ENCODE assay signal across 17 cellular contexts in the genomic region with DNA sequence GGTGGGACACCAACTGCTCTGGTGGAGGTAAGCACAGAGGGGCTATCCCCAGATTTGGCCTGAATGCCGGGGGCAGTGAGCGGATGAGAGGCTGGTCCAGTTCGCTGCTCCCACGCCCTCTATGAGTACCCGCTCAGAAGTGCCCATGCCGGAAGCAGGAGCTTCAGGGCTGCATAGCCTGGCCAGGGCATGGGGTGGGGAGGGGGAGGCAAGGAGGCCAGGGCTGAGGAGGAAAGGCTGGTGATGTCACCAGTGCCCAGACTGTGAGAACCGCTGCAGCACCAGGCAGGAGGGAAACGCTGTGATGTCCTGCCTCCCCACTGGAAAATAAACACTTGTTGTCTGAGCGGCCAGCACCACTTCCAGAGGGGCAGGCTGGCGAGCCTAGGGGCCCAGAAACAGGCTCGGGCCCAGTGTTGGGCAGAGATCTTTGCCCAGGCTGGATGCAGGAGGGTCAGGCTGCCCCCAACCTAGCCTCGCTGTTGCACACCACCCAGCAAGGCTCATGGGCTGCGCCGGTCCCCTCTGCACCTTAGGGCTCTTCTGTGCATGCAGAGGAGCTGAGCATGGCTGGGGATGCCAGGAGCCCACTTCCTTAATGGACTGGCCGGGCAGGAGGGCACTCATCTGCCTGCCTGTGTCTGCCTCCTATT. TPM values are rescaled to one million over a fixed set of nuclear protein-coding genes. Genes with fewer than 3 reads are reported as not detected.
DNase-seq lines count a peak whose midpoint lies in the region; ATAC-seq, FAIRE-seq and TF ChIP-seq lines count a peak whose summit lies in the region.
"Had no signal": no experiment of that assay in that cellular context is flagged by ENCODE, and none has a peak within 500 bp of the region (broad histone marks: within the 10 kb centered on the region; RNA-seq: fewer than 3 reads in every experiment).

No MANE protein-coding gene starts in this region.

- FAIRE-seq in K562 (lab: Jason Lieb, UNC) (no peak), HepG2 (lab: Jason Lieb, UNC) (no peak)
- FAIRE-seq: bronchial epithelial cell, GM12891 had no signal

- no peak for ATAC-seq in K562
- ATAC-seq in HepG2: peak; percentile 31
- no peak for ATAC-seq in HG03196 (IDR thresholded peaks at IDR 0.05; ENCODE audit: unreplicated experiment)
- ATAC-seq in GM18502 (IDR thresholded peaks at IDR 0.05; ENCODE audit: poor library complexity, unreplicated experiment): no peak
- ATAC-seq: CD8-positive, alpha-beta T cell had no signal

- intact Hi-C loops in K562 (cut with micrococcal nuclease) (no loop called here), HepG2 (cut with micrococcal nuclease; ENCODE audit: unreplicated experiment) (no loop called here)

- no peaks in the 10 kb centered on the region for H3K9me3 ChIP-seq in K562 (replicated peaks; ENCODE audit: control insufficient read depth, insufficient read depth, low read depth, low read length)
- H3K9me3 ChIP-seq in HepG2 (ENCODE audit: low read length): no peaks in the 10 kb centered on the region
- no peaks in the 10 kb centered on the region for H3K9me3 ChIP-seq in tibial nerve
- H3K9me3 ChIP-seq: MG63, thoracic aorta had no signal

- TF ChIP-seq RAD21 in K562 (CRISPR knock-in tag; conservative IDR thresholded peaks at IDR 0.05 in 1 of 2, IDR thresholded peaks at IDR 0.05 in 1 of 2) (no peak), HepG2 (CRISPR knock-in tag; IDR thresholded peaks at IDR 0.05) (no peak)

- H3K36me3 ChIP-seq in K562 (ENCODE audit: control insufficient read depth, insufficient read depth, low read length): no peaks in the 10 kb centered on the region
- no peaks in the 10 kb centered on the region for H3K36me3 ChIP-seq in HepG2 (replicated peaks in 1 of 2; ENCODE audit: control insufficient read depth in 1 of 2, insufficient read depth in 2 of 2, low read length in 2 of 2)
- no peaks in the 10 kb centered on the region for H3K36me3 ChIP-seq in tibial nerve
- H3K36me3 ChIP-seq: MG63, thoracic aorta had no signal

- no peaks in the 10 kb centered on the region for H3K79me2 ChIP-seq in K562 (ENCODE audit: control insufficient read depth, insufficient read depth, low read length)
- H3K79me2 ChIP-seq in HepG2 (ENCODE audit: insufficient read depth, low read length): no peaks in the 10 kb centered on the region

- H2AFZ ChIP-seq in K562 (ENCODE audit: low read depth, low read length) (peak overlapping the region; percentile 58; the same call in 1 of the 2 replicates), HepG2 (ENCODE audit: low read length) (no peak overlapping the region)

- peak; percentile 41 for DNase-seq in NCI-H146 (lab: John Stamatoyannopoulos, UW)
- DNase-seq in NCI-H146 treated with DMSO at 0.1 percent for 48 hours (lab: John Stamatoyannopoulos, UW; ENCODE audit: unreplicated experiment): no peak
- no peak for DNase-seq in K562 (ENCODE audit: extremely low read depth in 1 of 4, low spot score in 3 of 4)
- DNase-seq in HepG2 (ENCODE audit: low spot score): no peak
- no peak for DNase-seq in tibial nerve (ENCODE audit: low spot score in 2 of 2)
- no peak for DNase-seq in NCI-H446 (lab: John Stamatoyannopoulos, UW)
- DNase-seq: activated CD4-positive, alpha-beta T cell treated with anti-CD3 and anti-CD28 coated beads for 48 hours; CD8-positive, alpha-beta T cell; H9; MG63; NCI-H2171 treated with DMSO at 0.1 percent for 48 hours had no signal

- BruUV-seq in K562 (replicated peaks; lab: Mats Ljungman, UMichigan) (no TSS peak), HepG2 (replicated peaks; lab: Mats Ljungman, UMichigan) (no TSS peak)

- peak overlapping the region in 1 of 2 experiments; percentile 0; a peak in 1 of 4 replicates for H3K9ac ChIP-seq in K562 (ENCODE audit: insufficient read depth in 1 of 2, low read depth in 2 of 2, low read length in 2 of 2)
- peak overlapping the region; percentile 56 for H3K9ac ChIP-seq in HepG2 (ENCODE audit: insufficient read depth, low read depth, low read length)

- in situ Hi-C loops in K562 (cut with MboI) (no loop called here), HepG2 (cut with HindIII; ENCODE audit: extremely low pct_ligation_motif_present, low pct_unique_long_range_greater_than_20kb) (no loop called here)

- POLR2A ChIA-PET in K562 (lab: Yijun Ruan, JAX): no interaction called here
- POLR2A ChIA-PET in HepG2 (lab: Yijun Ruan, JAX): interaction anchor here (0.7 to 2.6 kb wide), 3 partner anchors 10 to 12 kb away, joined by 4 to 10 read pairs (median 4); partner anchors contain the start of gene DLL4

- no peak overlapping the region for H3K4me2 ChIP-seq in K562 (ENCODE audit: insufficient read depth, low read length)
- H3K4me2 ChIP-seq in HepG2 (ENCODE audit: low read depth, low read length): peak overlapping the region; percentile 92

- TF ChIP-seq EP300 in K562 (IDR thresholded peaks at IDR 0.05; ENCODE audit: low read length) (no peak), HepG2 (IDR thresholded peaks at IDR 0.05; ENCODE audit: low read depth in 2 of 2, low read length in 2 of 2) (no peak), HepG2 (CRISPR knock-in tag; IDR thresholded peaks at IDR 0.05; ENCODE audit: borderline replicate concordance) (no peak), tibial nerve (IDR thresholded peaks at IDR 0.05) (no peak)

- H3K4me1 ChIP-seq in K562 (replicated peaks in 1 of 2; ENCODE audit: control insufficient read depth in 2 of 2, insufficient read depth in 2 of 2, low read length in 2 of 2): peaks cover 0 to 28% of the 10 kb centered on the region in 2 experiments; a peak in 3 of 5 replicates
- peaks cover 81% of the 10 kb centered on the region for H3K4me1 ChIP-seq in HepG2 (ENCODE audit: insufficient read depth, low read length)
- peaks cover 0 to 12% (median 2%) of the 10 kb centered on the region in 4 donors for H3K4me1 ChIP-seq in tibial nerve

- CTCF ChIA-PET in K562 (lab: Yijun Ruan, JAX; ENCODE audit: low intra/inter-chr PET ratio): no interaction called here
- CTCF ChIA-PET in HepG2 (lab: Yijun Ruan, JAX; ENCODE audit: low intra/inter-chr PET ratio, low total read pairs): interaction anchor here (1.0 kb wide), 1 partner anchor 12 kb away, joined by 3 read pairs; no protein-coding TSS in a partner anchor

- H3K4me3 ChIP-seq in K562 (no peak overlapping the region), HepG2 (replicated peaks in 1 of 3; ENCODE audit: insufficient read depth in 1 of 3, low read depth in 2 of 3, low read length in 3 of 3) (peak overlapping the region; percentile 20 to 71 (median 54)), tibial nerve (no peak overlapping the region)
- H3K4me3 ChIP-seq: MG63, SK-N-MC, thoracic aorta had no signal

- no peak for TF ChIP-seq POLR2A in K562 (conservative IDR thresholded peaks at IDR 0.05)
- no peak for TF ChIP-seq POLR2A in HepG2 (IDR thresholded peaks at IDR 0.05; ENCODE audit: insufficient read depth in 1 of 2, low read depth in 2 of 2, low read length in 2 of 2)
- no peak for TF ChIP-seq POLR2A in tibial nerve (IDR thresholded peaks at IDR 0.05)

- H3K27me3 ChIP-seq in K562 (ENCODE audit: control insufficient read depth in 2 of 2, insufficient read depth in 2 of 2, low read length in 2 of 2) (no peaks in the 10 kb centered on the region), HepG2 (ENCODE audit: control insufficient read depth in 1 of 2, insufficient read depth in 2 of 2, low read length in 2 of 2) (peaks cover 3 to 36% of the 10 kb centered on the region in 2 experiments; a peak in 3 of 5 replicates), tibial nerve (no peaks in the 10 kb centered on the region)
- H3K27me3 ChIP-seq: MG63 had no signal

- H4K20me1 ChIP-seq in K562 (replicated peaks; ENCODE audit: control insufficient read depth, insufficient read depth, low read length) (no peaks in the 10 kb centered on the region), HepG2 (ENCODE audit: insufficient read depth, low read length) (no peaks in the 10 kb centered on the region)

- H3K27ac ChIP-seq in K562 (ENCODE audit: extremely low read depth, low read depth, low read length) (no peak overlapping the region), HepG2 (ENCODE audit: extremely low read length, insufficient read depth, low read length) (no peak overlapping the region), tibial nerve (peak overlapping the region in 3 of 4 donors; percentile 23 to 59 (median 46))
- H3K27ac ChIP-seq: SK-N-MC, thoracic aorta had no signal

- TF ChIP-seq CTCF in K562 (IDR thresholded peaks at IDR 0.05 in 2 of 3, conservative IDR thresholded peaks at IDR 0.05 in 1 of 3; ENCODE audit: insufficient read depth in 2 of 3, low read depth in 1 of 3, low read length in 3 of 3) (no peak), HepG2 (CRISPR knock-in tag; IDR thresholded peaks at IDR 0.05) (no peak), tibial nerve (IDR thresholded peaks at IDR 0.05) (no peak)

- WGBS in K562 (ENCODE audit: insufficient coverage, low coverage, missing lambda C conversion rate): 40% methylated on average over 15 of the region's 15 CpGs
- WGBS in HepG2 (ENCODE audit: low lambda C conversion rate): 38% methylated on average over 4 of the region's 15 CpGs
- WGBS in tibial nerve, 2 donors: 46 to 48% methylated on average over 14 to 15 of the region's 15 CpGs

- no peaks in the 10 kb centered on the region for H3K9me1 ChIP-seq in K562 (ENCODE audit: control insufficient read depth, insufficient read depth, low read length)

RNA-seq across cellular contexts. Expression of gene DLL4, which starts 10.9 kb away (rescaled TPM):
- total RNA-seq in K562 (2011; cell fraction: chromatin; rRNA removed; ENCODE audit: low replicate concordance): 3.0 and 5.4 TPM in 2 replicates
- total RNA-seq in K562 (2011; cell fraction: nucleolus; rRNA removed): 5.5 and 6.0 TPM in 2 replicates
- 2.8 and 3.7 TPM in 2 replicates for total RNA-seq in K562 (2011; cell fraction: nucleoplasm; rRNA removed)
- total RNA-seq in K562 (2014; rRNA removed) (0.59 and 0.78 TPM in 2 replicates), K562 (2014; rRNA removed; fragmentation: Illumina TruSeq; extraction: Trizol) (0.26 and 0.40 TPM in 2 replicates), K562 (2015; rRNA removed; fragmentation: Illumina TruSeq; extraction: Trizol) (0.43 and 0.60 TPM in 2 replicates), K562 (2021) (1.1 and 1.3 TPM in 2 replicates), HepG2 (2016; rRNA removed; fragmentation: Illumina TruSeq; extraction: Trizol) (0.13 and 0.20 TPM in 2 replicates), tibial nerve (10 to 100 TPM in 1 of 4 donors, 1 to 10 TPM in 3; 4.2 to 11.2 (median 7.1) TPM)
- polyA plus RNA-seq in K562 (2011; rRNA removed) (0.40 and 0.77 TPM in 2 replicates), K562 (2014; fragmentation: Illumina TruSeq; extraction: Trizol) (0.42 and 0.62 TPM in 2 replicates), K562 (2014; fragmentation: Nextera tagmentation; extraction: Ambion mirVana) (under 1 TPM in 1 of 2 experiments, not detected in 1; 0.04 TPM), K562 (2014; rRNA removed) (0.30 and 0.89 TPM in 2 replicates), HepG2 (2011; rRNA removed) (0.25 and 0.27 TPM in 2 replicates)
- polyA plus RNA-seq in K562 (2011; cell fraction: cytosol; rRNA removed): 0.46 and 0.75 TPM in 2 replicates
- 2.3 and 2.4 TPM in 2 replicates for polyA plus RNA-seq in K562 (2011; cell fraction: nucleus; rRNA removed)
- polyA plus RNA-seq in K562 (2012): 0.30 and 0.60 TPM in 2 replicates
- 0.53 and 0.54 TPM in 2 replicates for polyA minus RNA-seq in K562 (2011; rRNA and poly(A)+ RNA removed)
- polyA minus RNA-seq in K562 (2011; cell fraction: cytosol; rRNA and poly(A)+ RNA removed): 0.57 and 0.64 TPM in 2 replicates
- polyA minus RNA-seq in K562 (2011; cell fraction: nucleus; rRNA and poly(A)+ RNA removed): 2.0 and 3.0 TPM in 2 replicates
- 0.09 and 0.10 TPM in 2 replicates for total RNA-seq in HepG2 (2016; cell fraction: cytosol; rRNA removed; fragmentation: Illumina TruSeq; extraction: Trizol; ENCODE audit: low read depth)
- total RNA-seq in HepG2 (2016; cell fraction: insoluble cytoplasmic fraction; rRNA removed; fragmentation: Illumina TruSeq; extraction: Trizol): 0.07 and 0.19 TPM in 2 replicates
- total RNA-seq in HepG2 (2016; cell fraction: membrane; rRNA removed; fragmentation: Illumina TruSeq; extraction: Trizol): 0.03 and 0.15 TPM in 2 replicates
- 0.19 TPM in 1 of 2 replicates, not detected in the other for total RNA-seq in HepG2 (2016; cell fraction: nucleus; rRNA removed; fragmentation: Illumina TruSeq; extraction: Trizol)
- 0.13 and 0.24 TPM in 2 replicates for polyA plus RNA-seq in HepG2 (2011; cell fraction: cytosol; rRNA removed)
- polyA plus RNA-seq in HepG2 (2011; cell fraction: nucleus; rRNA removed): 0.50 and 0.61 TPM in 2 replicates
- polyA plus RNA-seq in HepG2 (2012): 0.13 and 0.43 TPM in 2 replicates
- polyA plus RNA-seq in HepG2 (2016; cell fraction: cytosol; fragmentation: Illumina TruSeq; extraction: Trizol; ENCODE audit: low read depth): 0.07 TPM in 1 of 2 replicates, not detected in the other
- polyA plus RNA-seq in HepG2 (2016; cell fraction: insoluble cytoplasmic fraction; fragmentation: Illumina TruSeq; extraction: Trizol; ENCODE audit: low read depth): 0.13 and 0.19 TPM in 2 replicates
- polyA plus RNA-seq in HepG2 (2016; cell fraction: membrane; fragmentation: Illumina TruSeq; extraction: Trizol; ENCODE audit: low read depth): 0.06 and 0.08 TPM in 2 replicates
- 0.34 and 0.39 TPM in 2 replicates for polyA plus RNA-seq in HepG2 (2016; cell fraction: nucleus; fragmentation: Illumina TruSeq; extraction: Trizol; ENCODE audit: insufficient read depth, low read depth)
- polyA minus RNA-seq in HepG2 (2011; rRNA and poly(A)+ RNA removed; ENCODE audit: low replicate concordance): 0.98 and 7.6 TPM in 2 replicates
- polyA minus RNA-seq in HepG2 (2011; cell fraction: cytosol; rRNA and poly(A)+ RNA removed): 0.35 and 0.59 TPM in 2 replicates
- 0.12 and 0.26 TPM in 2 replicates for polyA minus RNA-seq in HepG2 (2011; cell fraction: nucleus; rRNA and poly(A)+ RNA removed)
- total RNA-seq: bronchial epithelial cell had no signal

RNA-seq across cellular contexts. Expression of gene VPS18, which starts 24.0 kb away (rescaled TPM):
- 9.0 and 33.9 TPM in 2 replicates for total RNA-seq in K562 (2011; cell fraction: chromatin; rRNA removed; ENCODE audit: low replicate concordance)
- 25.9 and 30.9 TPM in 2 replicates for total RNA-seq in K562 (2011; cell fraction: nucleolus; rRNA removed)
- total RNA-seq in K562 (2011; cell fraction: nucleoplasm; rRNA removed): 9.9 and 14.4 TPM in 2 replicates
- total RNA-seq in K562 (2014; rRNA removed) (17.3 and 20.0 TPM in 2 replicates), K562 (2014; rRNA removed; fragmentation: Illumina TruSeq; extraction: Trizol) (4.3 and 5.3 TPM in 2 replicates), K562 (2015; rRNA removed; fragmentation: Illumina TruSeq; extraction: Trizol) (14.6 and 14.7 TPM in 2 replicates), K562 (2021) (19.9 and 20.8 TPM in 2 replicates), HepG2 (2016; rRNA removed; fragmentation: Illumina TruSeq; extraction: Trizol) (15.8 and 17.0 TPM in 2 replicates), tibial nerve (10 to 100 TPM; 22.2 to 29.2 (median 25.2) TPM)
- polyA plus RNA-seq in K562 (2011; rRNA removed) (5.9 and 9.0 TPM in 2 replicates), K562 (2014; fragmentation: Illumina TruSeq; extraction: Trizol) (9.5 and 11.8 TPM in 2 replicates), K562 (2014; fragmentation: Nextera tagmentation; extraction: Ambion mirVana) (under 1 TPM; 0.73 to 0.88 TPM), K562 (2014; rRNA removed) (8.5 and 9.9 TPM in 2 replicates), HepG2 (2011; rRNA removed) (5.8 and 7.4 TPM in 2 replicates)
- polyA plus RNA-seq in K562 (2011; cell fraction: cytosol; rRNA removed): 8.9 and 18.1 TPM in 2 replicates
- polyA plus RNA-seq in K562 (2011; cell fraction: nucleus; rRNA removed): 9.1 and 13.6 TPM in 2 replicates
- 14.0 and 19.3 TPM in 2 replicates for polyA plus RNA-seq in K562 (2012)
- 15.1 and 21.7 TPM in 2 replicates for polyA minus RNA-seq in K562 (2011; rRNA and poly(A)+ RNA removed)
- 17.4 and 23.2 TPM in 2 replicates for polyA minus RNA-seq in K562 (2011; cell fraction: cytosol; rRNA and poly(A)+ RNA removed)
- polyA minus RNA-seq in K562 (2011; cell fraction: nucleus; rRNA and poly(A)+ RNA removed): 7.5 and 10.6 TPM in 2 replicates
- total RNA-seq in HepG2 (2016; cell fraction: cytosol; rRNA removed; fragmentation: Illumina TruSeq; extraction: Trizol; ENCODE audit: low read depth): 1.2 and 1.9 TPM in 2 replicates
- 14.9 and 16.0 TPM in 2 replicates for total RNA-seq in HepG2 (2016; cell fraction: insoluble cytoplasmic fraction; rRNA removed; fragmentation: Illumina TruSeq; extraction: Trizol)
- total RNA-seq in HepG2 (2016; cell fraction: membrane; rRNA removed; fragmentation: Illumina TruSeq; extraction: Trizol): 3.9 and 4.3 TPM in 2 replicates
- 9.9 and 11.2 TPM in 2 replicates for total RNA-seq in HepG2 (2016; cell fraction: nucleus; rRNA removed; fragmentation: Illumina TruSeq; extraction: Trizol)
- polyA plus RNA-seq in HepG2 (2011; cell fraction: cytosol; rRNA removed): 6.0 and 7.5 TPM in 2 replicates
- 9.2 and 9.4 TPM in 2 replicates for polyA plus RNA-seq in HepG2 (2011; cell fraction: nucleus; rRNA removed)
- 5.0 and 5.3 TPM in 2 replicates for polyA plus RNA-seq in HepG2 (2012)
- polyA plus RNA-seq in HepG2 (2016; cell fraction: cytosol; fragmentation: Illumina TruSeq; extraction: Trizol; ENCODE audit: low read depth): 0.57 and 0.62 TPM in 2 replicates
- polyA plus RNA-seq in HepG2 (2016; cell fraction: insoluble cytoplasmic fraction; fragmentation: Illumina TruSeq; extraction: Trizol; ENCODE audit: low read depth): 9.1 and 10.3 TPM in 2 replicates
- polyA plus RNA-seq in HepG2 (2016; cell fraction: membrane; fragmentation: Illumina TruSeq; extraction: Trizol; ENCODE audit: low read depth): 1.1 and 1.8 TPM in 2 replicates
- polyA plus RNA-seq in HepG2 (2016; cell fraction: nucleus; fragmentation: Illumina TruSeq; extraction: Trizol; ENCODE audit: insufficient read depth, low read depth): 13.2 and 13.9 TPM in 2 replicates
- polyA minus RNA-seq in HepG2 (2011; rRNA and poly(A)+ RNA removed; ENCODE audit: low replicate concordance): 42.6 and 112 TPM in 2 replicates
- 11.8 and 12.4 TPM in 2 replicates for polyA minus RNA-seq in HepG2 (2011; cell fraction: cytosol; rRNA and poly(A)+ RNA removed)
- polyA minus RNA-seq in HepG2 (2011; cell fraction: nucleus; rRNA and poly(A)+ RNA removed): 9.3 and 9.8 TPM in 2 replicates

RNA-seq across cellular contexts. Expression of gene CHAC1, which starts 35.0 kb away (rescaled TPM):
- 6.0 and 19.1 TPM in 2 replicates for total RNA-seq in K562 (2011; cell fraction: chromatin; rRNA removed; ENCODE audit: low replicate concordance)
- total RNA-seq in K562 (2011; cell fraction: nucleolus; rRNA removed): 22.9 and 29.7 TPM in 2 replicates
- 12.4 and 15.8 TPM in 2 replicates for total RNA-seq in K562 (2011; cell fraction: nucleoplasm; rRNA removed)
- 33.2 and 36.8 TPM in 2 replicates for total RNA-seq in K562 (2014; rRNA removed)
- total RNA-seq in K562 (2014; rRNA removed; fragmentation: Illumina TruSeq; extraction: Trizol): 6.3 and 7.5 TPM in 2 replicates
- 0.19 and 0.47 TPM in 2 replicates for total RNA-seq in K562 (2015; rRNA removed; fragmentation: Illumina TruSeq; extraction: Trizol)
- 29.6 and 33.3 TPM in 2 replicates for total RNA-seq in K562 (2021)
- polyA plus RNA-seq in K562 (2011; rRNA removed): 7.1 and 16.0 TPM in 2 replicates
- polyA plus RNA-seq in K562 (2011; cell fraction: cytosol; rRNA removed): 20.6 and 22.9 TPM in 2 replicates
- polyA plus RNA-seq in K562 (2011; cell fraction: nucleus; rRNA removed): 10.7 and 11.2 TPM in 2 replicates
- polyA plus RNA-seq in K562 (2012): 2.9 and 41.9 TPM in 2 replicates
- 15.1 and 32.3 TPM in 2 replicates for polyA plus RNA-seq in K562 (2014; fragmentation: Illumina TruSeq; extraction: Trizol)
- 1 to 10 TPM; 2.5 to 4.4 TPM for polyA plus RNA-seq in K562 (2014; fragmentation: Nextera tagmentation; extraction: Ambion mirVana)
- 33.6 and 39.0 TPM in 2 replicates for polyA plus RNA-seq in K562 (2014; rRNA removed)
- polyA minus RNA-seq in K562 (2011; rRNA and poly(A)+ RNA removed): 3.5 and 5.5 TPM in 2 replicates
- polyA minus RNA-seq in K562 (2011; cell fraction: cytosol; rRNA and poly(A)+ RNA removed): 4.1 and 13.5 TPM in 2 replicates
- 5.0 and 7.7 TPM in 2 replicates for polyA minus RNA-seq in K562 (2011; cell fraction: nucleus; rRNA and poly(A)+ RNA removed)
- not detected in 2 replicates for total RNA-seq in HepG2 (2016; rRNA removed; fragmentation: Illumina TruSeq; extraction: Trizol)
- not detected in 2 replicates for total RNA-seq in HepG2 (2016; cell fraction: cytosol; rRNA removed; fragmentation: Illumina TruSeq; extraction: Trizol; ENCODE audit: low read depth)
- not detected in 2 replicates for total RNA-seq in HepG2 (2016; cell fraction: insoluble cytoplasmic fraction; rRNA removed; fragmentation: Illumina TruSeq; extraction: Trizol)
- total RNA-seq in HepG2 (2016; cell fraction: membrane; rRNA removed; fragmentation: Illumina TruSeq; extraction: Trizol): 0.15 TPM in 1 of 2 replicates, not detected in the other
- total RNA-seq in HepG2 (2016; cell fraction: nucleus; rRNA removed; fragmentation: Illumina TruSeq; extraction: Trizol): not detected in 2 replicates
- 0.44 and 0.46 TPM in 2 replicates for polyA plus RNA-seq in HepG2 (2011; rRNA removed)
- polyA plus RNA-seq in HepG2 (2011; cell fraction: cytosol; rRNA removed): 0.41 and 0.63 TPM in 2 replicates
- 0.21 and 0.48 TPM in 2 replicates for polyA plus RNA-seq in HepG2 (2011; cell fraction: nucleus; rRNA removed)
- polyA plus RNA-seq in HepG2 (2012): 0.39 TPM in 1 of 2 replicates, not detected in the other
- not detected in 2 replicates for polyA plus RNA-seq in HepG2 (2016; cell fraction: cytosol; fragmentation: Illumina TruSeq; extraction: Trizol; ENCODE audit: low read depth)
- polyA plus RNA-seq in HepG2 (2016; cell fraction: insoluble cytoplasmic fraction; fragmentation: Illumina TruSeq; extraction: Trizol; ENCODE audit: low read depth): not detected in 2 replicates
- not detected in 2 replicates for polyA plus RNA-seq in HepG2 (2016; cell fraction: membrane; fragmentation: Illumina TruSeq; extraction: Trizol; ENCODE audit: low read depth)
- polyA plus RNA-seq in HepG2 (2016; cell fraction: nucleus; fragmentation: Illumina TruSeq; extraction: Trizol; ENCODE audit: insufficient read depth, low read depth): not detected in 2 replicates
- polyA minus RNA-seq in HepG2 (2011; rRNA and poly(A)+ RNA removed; ENCODE audit: low replicate concordance): 0.58 and 21.7 TPM in 2 replicates
- polyA minus RNA-seq in HepG2 (2011; cell fraction: cytosol; rRNA and poly(A)+ RNA removed): 1.1 and 2.0 TPM in 2 replicates
- 0.39 and 0.62 TPM in 2 replicates for polyA minus RNA-seq in HepG2 (2011; cell fraction: nucleus; rRNA and poly(A)+ RNA removed)
- 1 to 10 TPM in 1 of 4 donors, not detected in 3; 2.7 TPM for total RNA-seq in tibial nerve

RNA-seq across cellular contexts. Expression of gene RHOV, which starts 44.2 kb away (rescaled TPM):
- 1.1 and 1.9 TPM in 2 replicates for total RNA-seq in K562 (2011; cell fraction: chromatin; rRNA removed; ENCODE audit: low replicate concordance)
- total RNA-seq in K562 (2011; cell fraction: nucleolus; rRNA removed): 1.8 TPM in 2 replicates
- total RNA-seq in K562 (2011; cell fraction: nucleoplasm; rRNA removed): 1.0 and 1.1 TPM in 2 replicates
- total RNA-seq in K562 (2014; rRNA removed): 2.0 and 2.2 TPM in 2 replicates
- 0.73 and 1.1 TPM in 2 replicates for total RNA-seq in K562 (2014; rRNA removed; fragmentation: Illumina TruSeq; extraction: Trizol)
- total RNA-seq in K562 (2015; rRNA removed; fragmentation: Illumina TruSeq; extraction: Trizol): 0.45 and 0.72 TPM in 2 replicates
- total RNA-seq in K562 (2021): 1.9 and 2.0 TPM in 2 replicates
- polyA plus RNA-seq in K562 (2011; rRNA removed): 1.1 and 1.2 TPM in 2 replicates
- 1.3 and 2.4 TPM in 2 replicates for polyA plus RNA-seq in K562 (2011; cell fraction: cytosol; rRNA removed)
- polyA plus RNA-seq in K562 (2011; cell fraction: nucleus; rRNA removed): 1.0 and 1.1 TPM in 2 replicates
- polyA plus RNA-seq in K562 (2012): 0.51 and 1.3 TPM in 2 replicates
- 1.1 TPM in 2 replicates for polyA plus RNA-seq in K562 (2014; fragmentation: Illumina TruSeq; extraction: Trizol)
- under 1 TPM; 0.08 to 0.18 TPM for polyA plus RNA-seq in K562 (2014; fragmentation: Nextera tagmentation; extraction: Ambion mirVana)
- 1.4 and 2.6 TPM in 2 replicates for polyA plus RNA-seq in K562 (2014; rRNA removed)
- 0.77 and 1.3 TPM in 2 replicates for polyA minus RNA-seq in K562 (2011; rRNA and poly(A)+ RNA removed)
- polyA minus RNA-seq in K562 (2011; cell fraction: cytosol; rRNA and poly(A)+ RNA removed): 1.4 TPM in 1 of 2 replicates, not detected in the other
- polyA minus RNA-seq in K562 (2011; cell fraction: nucleus; rRNA and poly(A)+ RNA removed): 1.1 and 1.3 TPM in 2 replicates
- 0.15 and 0.18 TPM in 2 replicates for total RNA-seq in HepG2 (2016; rRNA removed; fragmentation: Illumina TruSeq; extraction: Trizol)
- total RNA-seq in HepG2 (2016; cell fraction: cytosol; rRNA removed; fragmentation: Illumina TruSeq; extraction: Trizol; ENCODE audit: low read depth): not detected in 2 replicates
- 0.15 TPM in 1 of 2 replicates, not detected in the other for total RNA-seq in HepG2 (2016; cell fraction: insoluble cytoplasmic fraction; rRNA removed; fragmentation: Illumina TruSeq; extraction: Trizol)
- 0.09 and 0.10 TPM in 2 replicates for total RNA-seq in HepG2 (2016; cell fraction: membrane; rRNA removed; fragmentation: Illumina TruSeq; extraction: Trizol)
- not detected in 2 replicates for total RNA-seq in HepG2 (2016; cell fraction: nucleus; rRNA removed; fragmentation: Illumina TruSeq; extraction: Trizol)
- polyA plus RNA-seq in HepG2 (2011; rRNA removed): 0.07 and 0.17 TPM in 2 replicates
- 0.08 and 0.09 TPM in 2 replicates for polyA plus RNA-seq in HepG2 (2011; cell fraction: cytosol; rRNA removed)
- not detected in 2 replicates for polyA plus RNA-seq in HepG2 (2011; cell fraction: nucleus; rRNA removed)
- polyA plus RNA-seq in HepG2 (2012): not detected in 2 replicates
- polyA plus RNA-seq in HepG2 (2016; cell fraction: cytosol; fragmentation: Illumina TruSeq; extraction: Trizol; ENCODE audit: low read depth): 0.07 TPM in 1 of 2 replicates, not detected in the other
- 0.17 and 0.19 TPM in 2 replicates for polyA plus RNA-seq in HepG2 (2016; cell fraction: insoluble cytoplasmic fraction; fragmentation: Illumina TruSeq; extraction: Trizol; ENCODE audit: low read depth)
- 0.10 TPM in 1 of 2 replicates, not detected in the other for polyA plus RNA-seq in HepG2 (2016; cell fraction: membrane; fragmentation: Illumina TruSeq; extraction: Trizol; ENCODE audit: low read depth)
- 0.27 and 0.37 TPM in 2 replicates for polyA plus RNA-seq in HepG2 (2016; cell fraction: nucleus; fragmentation: Illumina TruSeq; extraction: Trizol; ENCODE audit: insufficient read depth, low read depth)
- polyA minus RNA-seq in HepG2 (2011; rRNA and poly(A)+ RNA removed; ENCODE audit: low replicate concordance): 43.4 TPM in 1 of 2 replicates, not detected in the other
- polyA minus RNA-seq in HepG2 (2011; cell fraction: cytosol; rRNA and poly(A)+ RNA removed): 0.40 and 0.70 TPM in 2 replicates
- not detected in 2 replicates for polyA minus RNA-seq in HepG2 (2011; cell fraction: nucleus; rRNA and poly(A)+ RNA removed)
- total RNA-seq in tibial nerve: under 1 TPM in 2 of 4 donors, not detected in 2; 0.39 to 0.60 TPM
- total RNA-seq: thoracic aorta had no signal

Comparison
In these comparisons a context has a peak if more than half of its experiments do, and no peak if none do; other contexts are left out.
1. H3K27ac ChIP-seq: peak in tibial nerve (3 of 4); none in K562 (single experiment) and HepG2 (single experiment).
2. H3K4me3 ChIP-seq: peak in HepG2 (3 of 3); none in K562 (single experiment) and tibial nerve (0 of 4).